Comparison of ENCODE assay signal across 24 cellular contexts in genomic region chr1:165650981-165651625, GRCh38.
"Had no signal": no experiment of that assay in that cellular context is flagged by ENCODE, and none has a peak within 500 bp of the region (broad histone marks: within the 10 kb centered on the region; RNA-seq: fewer than 3 reads in every experiment).

No MANE protein-coding gene starts in this region.

- H3K27me3 ChIP-seq: upper lobe of right lung had no signal

- ATAC-seq: activated CD4-positive, CD25-positive, alpha-beta regulatory T cell treated with anti-CD3 and anti-CD28 coated beads, Interleukin-2, amount 50 U/mL, for 24 hours; activated T-cell treated with anti-CD3 and anti-CD28 coated beads, Interleukin-2, amount 50 U/mL, for 72 hours; esophagus mucosa; naive thymus-derived CD4-positive, alpha-beta T cell; right cardiac atrium; SK-N-SH treated with all-trans-retinoic acid at 6 μM for 48 hours; stimulated activated memory B cell treated with anti-CD40 and anti-IgM and Interleukin-4, amounts not matched to agents 10 μg/mL and 1 μg/mL and 100 μg/mL, for 72 hours; upper lobe of right lung had no signal

- DNase-seq: activated CD4-positive, alpha-beta T cell treated with anti-CD3 and anti-CD28 coated beads, Interleukin-2, amount 10 ng/mL, durations not matched to agents 7 days and 5 days; activated gamma-delta T cell; activated T-cell treated with anti-CD3 and anti-CD28 coated beads, Interleukin-2, amount 50 U/mL, for 72 hours; cerebellar nuclear complex; immature natural killer cell; kidney glomerular epithelial cell; naive thymus-derived CD4-positive, alpha-beta T cell; right cardiac atrium; small intestine; stimulated activated CD4-positive, alpha-beta T cell treated with anti-CD3 and anti-CD28 coated beads, Interleukin-4, amount 100 ng/mL, for 24 hours; T-helper 1 cell; T-helper 9 cell; upper lobe of right lung had no signal

- H3K9me3 ChIP-seq: prostate gland, thoracic aorta, upper lobe of right lung had no signal

- H3K4me3 ChIP-seq: prostate gland, thoracic aorta, upper lobe of right lung had no signal

- H3K36me3 ChIP-seq: prostate gland had no signal

- H3K27ac Mint-ChIP-seq: activated CD4-positive, alpha-beta T cell treated with anti-CD3 and anti-CD28 coated beads, Interleukin-2, amount 10 ng/mL, durations not matched to agents 7 days and 5 days; activated naive CD4-positive, alpha-beta T cell treated with anti-CD3 and anti-CD28 coated beads, Interleukin-2, amount 50 U/mL, for 24 hours; activated T-cell treated with anti-CD3 and anti-CD28 coated beads, Interleukin-2, amount 50 U/mL, for 72 hours; immature natural killer cell; memory B cell; stimulated activated memory B cell treated with anti-CD40 and anti-IgM and Interleukin-4, amounts not matched to agents 10 μg/mL and 1 μg/mL and 100 μg/mL, for 72 hours had no signal

- H3K4me1 ChIP-seq: prostate gland had no signal

- H3K9me3 Mint-ChIP-seq: activated CD4-positive, alpha-beta T cell treated with anti-CD3 and anti-CD28 coated beads, Interleukin-2, amount 10 ng/mL, durations not matched to agents 7 days and 5 days; activated naive CD4-positive, alpha-beta T cell treated with anti-CD3 and anti-CD28 coated beads, Interleukin-2, amount 50 U/mL, for 24 hours; activated T-cell treated with anti-CD3 and anti-CD28 coated beads, Interleukin-2, amount 50 U/mL, for 72 hours; immature natural killer cell; memory B cell; naive thymus-derived CD4-positive, alpha-beta T cell; stimulated activated memory B cell treated with anti-CD40 and anti-IgM and Interleukin-4, amounts not matched to agents 10 μg/mL and 1 μg/mL and 100 μg/mL, for 72 hours had no signal

- FAIRE-seq: astrocyte, bronchial epithelial cell, endometrium, small intestine had no signal

- H3K27ac ChIP-seq: prostate gland, thoracic aorta, upper lobe of right lung had no signal

- H3K27me3 Mint-ChIP-seq: activated CD4-positive, alpha-beta T cell treated with anti-CD3 and anti-CD28 coated beads, Interleukin-2, amount 10 ng/mL, durations not matched to agents 7 days and 5 days; activated naive CD4-positive, alpha-beta T cell treated with anti-CD3 and anti-CD28 coated beads, Interleukin-2, amount 50 U/mL, for 24 hours; memory B cell; naive thymus-derived CD4-positive, alpha-beta T cell; stimulated activated memory B cell treated with anti-CD40 and anti-IgM and Interleukin-4, amounts not matched to agents 10 μg/mL and 1 μg/mL and 100 μg/mL, for 72 hours had no signal

- H3K4me3 Mint-ChIP-seq: activated CD4-positive, alpha-beta T cell treated with anti-CD3 and anti-CD28 coated beads, Interleukin-2, amount 10 ng/mL, durations not matched to agents 7 days and 5 days; activated naive CD4-positive, alpha-beta T cell treated with anti-CD3 and anti-CD28 coated beads, Interleukin-2, amount 50 U/mL, for 24 hours; activated T-cell treated with anti-CD3 and anti-CD28 coated beads, Interleukin-2, amount 50 U/mL, for 72 hours; immature natural killer cell; memory B cell; naive thymus-derived CD4-positive, alpha-beta T cell; stimulated activated memory B cell treated with anti-CD40 and anti-IgM and Interleukin-4, amounts not matched to agents 10 μg/mL and 1 μg/mL and 100 μg/mL, for 72 hours had no signal
